In genomic region chr19:51570962-51571575, GRCh38 we compare ENCODE assay signal across 8 cellular contexts. TPM values are rescaled to one million over a fixed set of nuclear protein-coding genes. Genes with fewer than 3 reads are reported as not detected.
DNase-seq lines count a peak whose midpoint lies in the region; ATAC-seq and TF ChIP-seq lines count a peak whose summit lies in the region.

TSS of gene ZNF175 (plus strand) at chr19:51571283. CDS start at chr19:51573330, 2,047 bp downstream.

- peaks cover 2% of the 10 kb centered on the region for H3K27me3 Mint-ChIP-seq in endothelial cell (ENCODE audit: unreplicated experiment)

- H3K4me2 ChIP-seq in BLaER1 treated with 17β-estradiol and CSF1 and Interleukin-3, amounts not matched to agents 10 nM and 100 nM, result peak within 1 kb of the TSS; percentile 70 to 91 (median 78)

- peak within 1 kb of the TSS; percentile 98 for H3K4me3 Mint-ChIP-seq in endothelial cell (ENCODE audit: unreplicated experiment)

- H3K9me3 Mint-ChIP-seq in endothelial cell (ENCODE audit: unreplicated experiment), result no peaks in the 10 kb centered on the region

- H3K27ac Mint-ChIP-seq in endothelial cell (ENCODE audit: unreplicated experiment), result peak within 1 kb of the TSS; percentile 94

- H3K27ac ChIP-seq in BLaER1 treated with 17β-estradiol and CSF1 and Interleukin-3, amounts not matched to agents 10 nM and 100 nM, result peak within 1 kb of the TSS in 10 of 11 experiments; percentile 27 to 70 (median 62); a peak in 19 of 22 replicates

- DNase-seq in HK-2 (ENCODE audit: unreplicated experiment), result peak; percentile 95
- DNase-seq in NOMO-1 treated with dmso at 0.1 percent for 144 hours (lab: John Stamatoyannopoulos, UW; ENCODE audit: unreplicated experiment), result peak; percentile 87
- peak; percentile 71 for DNase-seq in activated CD8-positive, alpha-beta memory T cell treated with anti-CD3 and anti-CD28 coated beads, Interleukin-2, amount 50 U/mL, for 1 hour (ENCODE audit: extremely low read depth)
- peak; percentile 90 for DNase-seq in endothelial cell (ENCODE audit: low spot score)
- peak; percentile 95 for DNase-seq in mesenteric fat pad (ENCODE audit: low spot score)
- DNase-seq in stimulated activated CD8-positive, alpha-beta memory T cell treated with anti-CD3 and anti-CD28 coated beads, Interleukin-12 subunit alpha, Interleukin-12 subunit beta, amount 100 ng/mL, for 4 hours (ENCODE audit: low read depth), result peak; percentile 73

- peak; percentile 87 for ATAC-seq in GM19372 (IDR thresholded peaks at IDR 0.05; ENCODE audit: low read depth, unreplicated experiment)

- H3K9me3 ChIP-seq in BLaER1 treated with 17β-estradiol and CSF1 and Interleukin-3, amounts not matched to agents 10 nM and 100 nM (replicated peaks in 1 of 11), result peaks cover 0 to 4% (median 0%) of the 10 kb centered on the region in 11 experiments; a peak in 3 of 22 replicates

- H4K20me1 ChIP-seq in BLaER1 treated with 17β-estradiol and CSF1 and Interleukin-3, amounts not matched to agents 10 nM and 100 nM, result no peaks in the 10 kb centered on the region

- peak within 1 kb of the TSS; percentile 57 to 73 (median 66) for H3K4me3 ChIP-seq in BLaER1 treated with 17β-estradiol and CSF1 and Interleukin-3, amounts not matched to agents 10 nM and 100 nM

- peaks cover 0 to 19% (median 11%) of the 10 kb centered on the region in 11 experiments; a peak in 13 of 22 replicates for H3K36me3 ChIP-seq in BLaER1 treated with 17β-estradiol and CSF1 and Interleukin-3, amounts not matched to agents 10 nM and 100 nM

- H3K27me3 ChIP-seq in BLaER1 treated with 17β-estradiol and CSF1 and Interleukin-3, amounts not matched to agents 10 nM and 100 nM, result no peaks in the 10 kb centered on the region; a peak in 1 of 22 replicates

- H3K36me3 Mint-ChIP-seq in endothelial cell (ENCODE audit: low read depth, unreplicated experiment), result no peaks in the 10 kb centered on the region

- peaks cover 12% of the 10 kb centered on the region for H3K4me1 Mint-ChIP-seq in endothelial cell (ENCODE audit: unreplicated experiment)

- TF ChIP-seq CTCF in endothelial cell (IDR thresholded peaks at IDR 0.05; ENCODE audit: unreplicated experiment), result no peak

- peaks cover 10 to 28% (median 15%) of the 10 kb centered on the region in 10 experiments; a peak in 18 of 20 replicates for H3K4me1 ChIP-seq in BLaER1 treated with 17β-estradiol and CSF1 and Interleukin-3, amounts not matched to agents 10 nM and 100 nM

- peak within 1 kb of the TSS; percentile 40 to 74 (median 69); a peak in 21 of 22 replicates for H3K9ac ChIP-seq in BLaER1 treated with 17β-estradiol and CSF1 and Interleukin-3, amounts not matched to agents 10 nM and 100 nM

RNA-seq across cellular contexts. Expression of gene ZNF175, which starts in this region (rescaled TPM):
- total RNA-seq in endothelial cell (ENCODE audit: unreplicated experiment), result 18.3 TPM
- 8.8 TPM for total RNA-seq in mesenteric fat pad

Comparison
In these comparisons a context has a peak if more than half of its experiments do, and no peak if none do; other contexts are left out.
1. Peak in every context shown above with its lines: DNase-seq, ATAC-seq, H3K4me3 ChIP-seq and H3K27ac ChIP-seq.